11 cellular contexts compared by ENCODE assay signal in genomic region chr15:74788042-74788715, GRCh38. TPM values are rescaled to one million over a fixed set of nuclear protein-coding genes. Genes with fewer than 3 reads are reported as not detected.
DNase-seq lines count a peak whose midpoint lies in the region; ATAC-seq and TF ChIP-seq lines count a peak whose summit lies in the region.
"Had no signal": no experiment of that assay in that cellular context is flagged by ENCODE, and none has a peak within 500 bp of the region (broad histone marks: within the 10 kb centered on the region; RNA-seq: fewer than 3 reads in every experiment).

No MANE protein-coding gene starts in this region.

- H3K27ac ChIP-seq in BLaER1 treated with 17β-estradiol and CSF1 and Interleukin-3, amounts not matched to agents 10 nM and 100 nM, result peak overlapping the region; percentile 70 to 100 (median 93)

- H3K9me3 Mint-ChIP-seq in HFFc6, result no peaks in the 10 kb centered on the region
- no peaks in the 10 kb centered on the region for H3K9me3 Mint-ChIP-seq in activated naive CD8-positive, alpha-beta T cell treated with anti-CD3 and anti-CD28 coated beads, Interleukin-2, amount 10 ng/mL, durations not matched to agents 7 days and 5 days
- no peaks in the 10 kb centered on the region for H3K9me3 Mint-ChIP-seq in naive B cell

- ATAC-seq in activated naive CD8-positive, alpha-beta T cell treated with anti-CD3 and anti-CD28 coated beads, Interleukin-2, amount 10 ng/mL, durations not matched to agents 7 days and 5 days (ENCODE audit: low read depth), result no peak
- peak in 1 of 2 donors; percentile 4 for ATAC-seq in naive B cell (ENCODE audit: low read depth in 2 of 2)
- no peak for ATAC-seq in GM21390 (IDR thresholded peaks at IDR 0.05; ENCODE audit: unreplicated experiment)

- POLR2A ChIA-PET in activated naive CD8-positive, alpha-beta T cell treated with anti-CD3 and anti-CD28 coated beads, Interleukin-2, amount 10 ng/mL, durations not matched to agents 7 days and 5 days (lab: Charles Lee), result interaction anchor here (0.7 to 21.9 kb wide), 16 partner anchors 5 to 794 kb away, joined by 3 to 709 read pairs (median 6); partner anchors contain the start of genes ARID3B, COX5A, CSK and FAM219B

- H3K36me3 Mint-ChIP-seq in HFFc6 (ENCODE audit: low read depth) (no peaks in the 10 kb centered on the region), naive B cell (peaks cover 0 to 16% of the 10 kb centered on the region in 2 donors)
- peaks cover 36% of the 10 kb centered on the region for H3K36me3 Mint-ChIP-seq in activated naive CD8-positive, alpha-beta T cell treated with anti-CD3 and anti-CD28 coated beads, Interleukin-2, amount 10 ng/mL, durations not matched to agents 7 days and 5 days

- no peak overlapping the region for H3K4me3 Mint-ChIP-seq in HFFc6
- H3K4me3 Mint-ChIP-seq in activated naive CD8-positive, alpha-beta T cell treated with anti-CD3 and anti-CD28 coated beads, Interleukin-2, amount 10 ng/mL, durations not matched to agents 7 days and 5 days, result peak overlapping the region; percentile 88
- H3K4me3 Mint-ChIP-seq in naive B cell, result peak overlapping the region; percentile 88 to 99 (median 96)

- H4K20me1 ChIP-seq in BLaER1 treated with 17β-estradiol and CSF1 and Interleukin-3, amounts not matched to agents 10 nM and 100 nM, result peaks cover 56 to 99% (median 95%) of the 10 kb centered on the region in 11 experiments

- H3K27me3 ChIP-seq in BLaER1 treated with 17β-estradiol and CSF1 and Interleukin-3, amounts not matched to agents 10 nM and 100 nM, result no peaks in the 10 kb centered on the region

- peaks cover 2% of the 10 kb centered on the region; the same call in 1 of the 2 replicates for H3K27me3 Mint-ChIP-seq in HFFc6 (ENCODE audit: insufficient read depth)
- no peaks in the 10 kb centered on the region for H3K27me3 Mint-ChIP-seq in activated naive CD8-positive, alpha-beta T cell treated with anti-CD3 and anti-CD28 coated beads, Interleukin-2, amount 10 ng/mL, durations not matched to agents 7 days and 5 days
- no peaks in the 10 kb centered on the region for H3K27me3 Mint-ChIP-seq in naive B cell

- H3K4me2 ChIP-seq in BLaER1 treated with 17β-estradiol and CSF1 and Interleukin-3, amounts not matched to agents 10 nM and 100 nM, result peak overlapping the region; percentile 97 to 100 (median 100)

- H3K4me3 ChIP-seq in BLaER1 treated with 17β-estradiol and CSF1 and Interleukin-3, amounts not matched to agents 10 nM and 100 nM, result peak overlapping the region; percentile 47 to 70 (median 60)

- peaks cover 76% of the 10 kb centered on the region for H3K4me1 Mint-ChIP-seq in HFFc6 (ENCODE audit: low read depth)
- H3K4me1 Mint-ChIP-seq in activated naive CD8-positive, alpha-beta T cell treated with anti-CD3 and anti-CD28 coated beads, Interleukin-2, amount 10 ng/mL, durations not matched to agents 7 days and 5 days, result peaks cover 62% of the 10 kb centered on the region
- H3K4me1 Mint-ChIP-seq in naive B cell, result peaks cover 77 to 96% (median 96%) of the 10 kb centered on the region in 3 donors

- H3K9me3 ChIP-seq in BLaER1 treated with 17β-estradiol and CSF1 and Interleukin-3, amounts not matched to agents 10 nM and 100 nM (replicated peaks in 1 of 11), result no peaks in the 10 kb centered on the region

- peaks cover 84 to 99% (median 97%) of the 10 kb centered on the region in 10 experiments for H3K4me1 ChIP-seq in BLaER1 treated with 17β-estradiol and CSF1 and Interleukin-3, amounts not matched to agents 10 nM and 100 nM

- H3K36me3 ChIP-seq in BLaER1 treated with 17β-estradiol and CSF1 and Interleukin-3, amounts not matched to agents 10 nM and 100 nM, result peaks cover 0 to 50% (median 27%) of the 10 kb centered on the region in 11 experiments; a peak in 13 of 22 replicates

- no peak for DNase-seq in HFFc6
- DNase-seq in activated naive CD8-positive, alpha-beta T cell treated with anti-CD3 and anti-CD28 coated beads, Interleukin-2, amount 10 ng/mL, durations not matched to agents 7 days and 5 days, result no peak
- no peak for DNase-seq in naive B cell
- DNase-seq in DMS114 treated with DMSO at 0.1 percent for 48 hours (lab: John Stamatoyannopoulos, UW; ENCODE audit: unreplicated experiment), result no peak
- no peak for DNase-seq in stimulated activated CD4-positive, alpha-beta T cell treated with anti-CD3 and anti-CD28 coated beads, Interleukin-12 subunit alpha, Interleukin-12 subunit beta, amount 100 ng/mL, for 4 hours
- no peak for DNase-seq in NCI-H1105 treated with DMSO at 0.1 percent for 48 hours (lab: John Stamatoyannopoulos, UW)
- DNase-seq: NCI-H1105 had no signal

- H3K27ac Mint-ChIP-seq in HFFc6, result peak overlapping the region; percentile 47; the same call in 1 of the 2 replicates
- peak overlapping the region; percentile 98 for H3K27ac Mint-ChIP-seq in activated naive CD8-positive, alpha-beta T cell treated with anti-CD3 and anti-CD28 coated beads, Interleukin-2, amount 10 ng/mL, durations not matched to agents 7 days and 5 days
- peak overlapping the region; percentile 94 to 100 (median 100) for H3K27ac Mint-ChIP-seq in naive B cell

- no peak for TF ChIP-seq CTCF in HFFc6 (IDR thresholded peaks at IDR 0.05)

- H3K9ac ChIP-seq in BLaER1 treated with 17β-estradiol and CSF1 and Interleukin-3, amounts not matched to agents 10 nM and 100 nM, result peak overlapping the region; percentile 70 to 99 (median 85)

RNA-seq across cellular contexts. Expression of gene CSK, which starts 6.3 kb away (rescaled TPM):
- total RNA-seq in HFFc6 (2021; fragmentation: NEBNext Ultra II Directional; extraction: Animal tissue kit (Norgen Biotek cat#: 25700)), result 10 to 100 TPM; 48.8 to 59.0 (median 53.3) TPM
- 100 to 1,000 TPM; 269 to 281 TPM for total RNA-seq in activated naive CD8-positive, alpha-beta T cell treated with anti-CD3 and anti-CD28 coated beads, Interleukin-2, amount 10 ng/mL, durations not matched to agents 7 days and 5 days
- polyA plus RNA-seq in naive B cell (ENCODE audit: low read depth in 6 of 6), result 100 to 1,000 TPM; 176 to 273 (median 216) TPM

RNA-seq across cellular contexts. Expression of gene LMAN1L, which starts 24.5 kb away (rescaled TPM):
- not detected for total RNA-seq in HFFc6 (2021; fragmentation: NEBNext Ultra II Directional; extraction: Animal tissue kit (Norgen Biotek cat#: 25700))
- under 1 TPM; 0.36 to 0.37 TPM for total RNA-seq in activated naive CD8-positive, alpha-beta T cell treated with anti-CD3 and anti-CD28 coated beads, Interleukin-2, amount 10 ng/mL, durations not matched to agents 7 days and 5 days
- not detected for polyA plus RNA-seq in naive B cell (ENCODE audit: low read depth in 6 of 6)
- total RNA-seq: epithelial cell of proximal tubule, H7 had no signal

RNA-seq across cellular contexts. Expression of gene CPLX3, which starts 38.2 kb away (rescaled TPM):
- total RNA-seq in HFFc6 (2021; fragmentation: NEBNext Ultra II Directional; extraction: Animal tissue kit (Norgen Biotek cat#: 25700)), result under 1 TPM in 1 of 6 experiments, not detected in 5; 0.09 TPM
- total RNA-seq in activated naive CD8-positive, alpha-beta T cell treated with anti-CD3 and anti-CD28 coated beads, Interleukin-2, amount 10 ng/mL, durations not matched to agents 7 days and 5 days, result under 1 TPM; 0.17 to 0.28 TPM
- not detected for polyA plus RNA-seq in naive B cell (ENCODE audit: low read depth in 6 of 6)
- total RNA-seq: epithelial cell of proximal tubule had no signal

RNA-seq across cellular contexts. Expression of gene CYP1A2, which starts 39.5 kb away (rescaled TPM):
- total RNA-seq in HFFc6 (2021; fragmentation: NEBNext Ultra II Directional; extraction: Animal tissue kit (Norgen Biotek cat#: 25700)), result not detected
- total RNA-seq in activated naive CD8-positive, alpha-beta T cell treated with anti-CD3 and anti-CD28 coated beads, Interleukin-2, amount 10 ng/mL, durations not matched to agents 7 days and 5 days, result not detected
- polyA plus RNA-seq in naive B cell (ENCODE audit: low read depth in 6 of 6), result not detected
- total RNA-seq: epithelial cell of proximal tubule, H7 had no signal

RNA-seq across cellular contexts. Expression of gene ULK3, which starts 54.8 kb away (rescaled TPM):
- total RNA-seq in HFFc6 (2021; fragmentation: NEBNext Ultra II Directional; extraction: Animal tissue kit (Norgen Biotek cat#: 25700)), result 10 to 100 TPM; 12.5 to 18.9 (median 16.1) TPM
- total RNA-seq in activated naive CD8-positive, alpha-beta T cell treated with anti-CD3 and anti-CD28 coated beads, Interleukin-2, amount 10 ng/mL, durations not matched to agents 7 days and 5 days, result 10 to 100 TPM; 59.9 to 60.4 TPM
- polyA plus RNA-seq in naive B cell (ENCODE audit: low read depth in 6 of 6), result 10 to 100 TPM in 5 of 6 donors, 1 to 10 TPM in 1; 9.3 to 21.5 (median 13.1) TPM

Comparison
In these comparisons a context has a peak if more than half of its experiments do, and no peak if none do; other contexts are left out.
1. H3K27ac Mint-ChIP-seq: peak in every context shown above with its lines; median percentile 100 in naive B cell; 98 in activated naive CD8-positive, alpha-beta T cell treated with anti-CD3 and anti-CD28 coated beads, Interleukin-2, amount 10 ng/mL, durations not matched to agents 7 days and 5 days; 47 in HFFc6.
2. RNA of gene CSK, which starts 6.3 kb away (total RNA-seq): 269 to 281 TPM in activated naive CD8-positive, alpha-beta T cell treated with anti-CD3 and anti-CD28 coated beads, Interleukin-2, amount 10 ng/mL, durations not matched to agents 7 days and 5 days; 48.8 to 59.0 TPM in HFFc6; every median in the first group is over 4 times any median in the second.